In genomic region chr12:57130941-57131340, GRCh38 we compare ENCODE assay signal across 1 cellular context.
A peak's percentile ranks its signal among the peaks of the same experiment; 100 is the strongest.
TF ChIP-seq lines count a peak whose summit lies in the region.

No MANE protein-coding gene starts in this region.

TF ChIP-seq in HepG2, 621 proteins besides CTCF, POLR2A, EP300 and RAD21 (continued from another document and continues in another):
- TF ChIP-seq GRHL1 (CRISPR knock-in tag; conservative IDR thresholded peaks at IDR 0.05) (no peak), ZNF615 (CRISPR knock-in tag; IDR thresholded peaks at IDR 0.05; ENCODE audit: borderline replicate concordance) (no peak), FOSL2 (CRISPR knock-in tag; IDR thresholded peaks at IDR 0.05) (0 out of 2 replicates have a peak, but pooled peaks have one; percentile 45), ESRRA (CRISPR knock-in tag; IDR thresholded peaks at IDR 0.05; ENCODE audit: low read depth) (peak; percentile 77), RARG (CRISPR knock-in tag; IDR thresholded peaks at IDR 0.05; ENCODE audit: low read depth) (no peak), MNT (IDR thresholded peaks at IDR 0.05) (no peak), SALL2 (CRISPR knock-in tag; IDR thresholded peaks at IDR 0.05) (no peak), HNRNPL (IDR thresholded peaks at IDR 0.05; ENCODE audit: low read depth, low read length) (no peak), CCAR2 (optimal IDR thresholded peaks at IDR 0.05; ENCODE audit: low read depth, low read length) (no peak), HNRNPLL (IDR thresholded peaks at IDR 0.05; ENCODE audit: low read depth, low read length, poor library complexity, severe bottlenecking) (no peak), ZHX2 (IDR thresholded peaks at IDR 0.05; ENCODE audit: low read depth) (no peak), ZHX2 (CRISPR knock-in tag; IDR thresholded peaks at IDR 0.05; ENCODE audit: borderline replicate concordance) (no peak), KAT2B (IDR thresholded peaks at IDR 0.05; ENCODE audit: borderline replicate concordance, low read depth, low read length) (no peak), KLF13 (CRISPR knock-in tag; IDR thresholded peaks at IDR 0.05) (no peak), STAG1 (CRISPR knock-in tag; IDR thresholded peaks at IDR 0.05) (no peak), HCFC1 (IDR thresholded peaks at IDR 0.05; ENCODE audit: low read depth, low read length) (no peak), SNAPC5 (CRISPR knock-in tag; IDR thresholded peaks at IDR 0.05; ENCODE audit: borderline replicate concordance) (no peak), POLR2AphosphoS2 (IDR thresholded peaks at IDR 0.05; ENCODE audit: low read depth, low read length) (no peak), ZNF569 (CRISPR knock-in tag; IDR thresholded peaks at IDR 0.05; ENCODE audit: borderline replicate concordance) (no peak), NR0B2 (CRISPR knock-in tag; IDR thresholded peaks at IDR 0.05) (no peak), ARNTL (CRISPR knock-in tag; IDR thresholded peaks at IDR 0.05) (no peak), SUZ12 (IDR thresholded peaks at IDR 0.05; ENCODE audit: low read depth, low read length) (no peak), TEAD2 (CRISPR knock-in tag; IDR thresholded peaks at IDR 0.05) (no peak), ZSCAN5A (CRISPR knock-in tag; IDR thresholded peaks at IDR 0.05; ENCODE audit: borderline replicate concordance) (no peak), NFE2L2 (IDR thresholded peaks at IDR 0.05; ENCODE audit: low read length) (no peak), ZNF251 (CRISPR knock-in tag; IDR thresholded peaks at IDR 0.05) (no peak), ZNF317 (CRISPR knock-in tag; IDR thresholded peaks at IDR 0.05) (no peak), ZNF260 (CRISPR knock-in tag; IDR thresholded peaks at IDR 0.05; ENCODE audit: borderline replicate concordance, low read depth) (no peak), GLI4 (CRISPR knock-in tag; IDR thresholded peaks at IDR 0.05; ENCODE audit: borderline replicate concordance) (no peak), ZSCAN29 (CRISPR knock-in tag; conservative IDR thresholded peaks at IDR 0.05) (no peak), ZNF296 (CRISPR knock-in tag; conservative IDR thresholded peaks at IDR 0.05) (no peak), ZBTB21 (CRISPR knock-in tag; IDR thresholded peaks at IDR 0.05) (no peak), ATF7 (IDR thresholded peaks at IDR 0.05) (no peak), ATF7 (CRISPR knock-in tag; IDR thresholded peaks at IDR 0.05) (no peak), ZNF280D (CRISPR knock-in tag; IDR thresholded peaks at IDR 0.05) (no peak), PLSCR1 (CRISPR knock-in tag; IDR thresholded peaks at IDR 0.05; ENCODE audit: borderline replicate concordance) (no peak), CAMTA2 (CRISPR knock-in tag; IDR thresholded peaks at IDR 0.05; ENCODE audit: borderline replicate concordance) (no peak), REXO4 (CRISPR knock-in tag; IDR thresholded peaks at IDR 0.05; ENCODE audit: borderline replicate concordance) (no peak), STAT5B (CRISPR knock-in tag; IDR thresholded peaks at IDR 0.05) (no peak), RXRA (CRISPR knock-in tag; IDR thresholded peaks at IDR 0.05) (peak; percentile 55; the same call in 1 of the 2 replicates), TGIF2 (CRISPR knock-in tag; IDR thresholded peaks at IDR 0.05) (peak; percentile 72; the same call in 1 of the 2 replicates), ZNF451 (CRISPR knock-in tag; IDR thresholded peaks at IDR 0.05) (no peak), DNMT1 (CRISPR knock-in tag; IDR thresholded peaks at IDR 0.05) (no peak), JDP2 (CRISPR knock-in tag; IDR thresholded peaks at IDR 0.05; ENCODE audit: borderline replicate concordance) (no peak), AKAP8 (CRISPR knock-in tag; IDR thresholded peaks at IDR 0.05) (no peak), ETS1 (CRISPR knock-in tag; IDR thresholded peaks at IDR 0.05) (no peak), ZNF768 (CRISPR knock-in tag; IDR thresholded peaks at IDR 0.05) (no peak), FLYWCH1 (CRISPR knock-in tag; IDR thresholded peaks at IDR 0.05) (no peak), ERF (CRISPR knock-in tag; IDR thresholded peaks at IDR 0.05) (peak; percentile 42; the same call in 1 of the 2 replicates), ZNF720 (CRISPR knock-in tag; IDR thresholded peaks at IDR 0.05) (no peak)
